Comparison of ENCODE assay signal across 18 cellular contexts in genomic region chr11:23399995-23400394, GRCh38.
DNase-seq lines count a peak whose midpoint lies in the region; ATAC-seq and TF ChIP-seq lines count a peak whose summit lies in the region.
"Had no signal": no experiment of that assay in that cellular context is flagged by ENCODE, and none has a peak within 500 bp of the region (broad histone marks: within the 10 kb centered on the region; RNA-seq: fewer than 3 reads in every experiment).

No MANE protein-coding gene starts in this region.

- no peak overlapping the region for H2BK120ac ChIP-seq in neuronal stem cell (ENCODE audit: low read depth, low read length)
- H2BK120ac ChIP-seq in trophoblast cell (ENCODE audit: insufficient read depth, low read length, poor library complexity): no peak overlapping the region

- H3K27ac ChIP-seq in right cardiac atrium (ENCODE audit: low read length) (no peak overlapping the region), neuronal stem cell (replicated peaks; ENCODE audit: low read length) (no peak overlapping the region), upper lobe of right lung (no peak overlapping the region), colonic mucosa (no peak overlapping the region), trophoblast cell (ENCODE audit: low read depth, low read length) (no peak overlapping the region)
- H3K27ac ChIP-seq: C4-2B had no signal

- TF ChIP-seq CTCF in upper lobe of right lung (IDR thresholded peaks at IDR 0.05): no peak
- no peak for TF ChIP-seq CTCF in colonic mucosa (IDR thresholded peaks at IDR 0.05)

- H3K79me1 ChIP-seq in neuronal stem cell (ENCODE audit: low read depth, low read length) (no peaks in the 10 kb centered on the region), trophoblast cell (ENCODE audit: low read length) (no peaks in the 10 kb centered on the region)

- H3K18ac ChIP-seq in neuronal stem cell (ENCODE audit: low read length) (peak overlapping the region; percentile 19), trophoblast cell (ENCODE audit: low read length) (no peak overlapping the region)

- H3K9ac ChIP-seq in neuronal stem cell (ENCODE audit: low read depth, low read length, poor library complexity): no peak overlapping the region
- H3K9ac ChIP-seq in colonic mucosa (ENCODE audit: low read depth in 2 of 2, low read length in 2 of 2): no peak overlapping the region
- no peak overlapping the region for H3K9ac ChIP-seq in trophoblast cell (ENCODE audit: low read length)

- H3K27me3 ChIP-seq in right cardiac atrium (ENCODE audit: control insufficient read depth, insufficient read depth): no peaks in the 10 kb centered on the region
- no peaks in the 10 kb centered on the region for H3K27me3 ChIP-seq in neuronal stem cell (ENCODE audit: control insufficient read depth in 3 of 3, insufficient read depth in 3 of 3, low read depth in 1 of 3, low read length in 3 of 3)
- H3K27me3 ChIP-seq in upper lobe of right lung: no peaks in the 10 kb centered on the region
- no peaks in the 10 kb centered on the region for H3K27me3 ChIP-seq in colonic mucosa
- H3K27me3 ChIP-seq in trophoblast cell (ENCODE audit: insufficient read depth, low read length): no peaks in the 10 kb centered on the region

- H3K14ac ChIP-seq in neuronal stem cell (ENCODE audit: low read length) (no peak overlapping the region), trophoblast cell (ENCODE audit: low read length) (no peak overlapping the region)

- H3K36me3 ChIP-seq in neuronal stem cell (replicated peaks in 1 of 2; ENCODE audit: control insufficient read depth in 2 of 2, insufficient read depth in 2 of 2, low read length in 2 of 2): no peaks in the 10 kb centered on the region
- H3K36me3 ChIP-seq in upper lobe of right lung: no peaks in the 10 kb centered on the region
- H3K36me3 ChIP-seq in colonic mucosa: no peaks in the 10 kb centered on the region
- no peaks in the 10 kb centered on the region for H3K36me3 ChIP-seq in trophoblast cell (ENCODE audit: control insufficient read depth in 1 of 2, insufficient read depth in 2 of 2, low read length in 2 of 2)

- H3K4ac ChIP-seq in neuronal stem cell (ENCODE audit: low read length) (no peak overlapping the region), trophoblast cell (ENCODE audit: low read depth, low read length) (no peak overlapping the region)

- H3K4me1 ChIP-seq in right cardiac atrium (ENCODE audit: control insufficient read depth, insufficient read depth, low read length) (no peaks in the 10 kb centered on the region), neuronal stem cell (ENCODE audit: control insufficient read depth in 2 of 2, insufficient read depth in 1 of 2, low read depth in 1 of 2, low read length in 2 of 2) (no peaks in the 10 kb centered on the region), upper lobe of right lung (no peaks in the 10 kb centered on the region), colonic mucosa (no peaks in the 10 kb centered on the region), trophoblast cell (ENCODE audit: control insufficient read depth in 1 of 2, insufficient read depth in 2 of 2, low read length in 2 of 2) (no peaks in the 10 kb centered on the region)

- peak overlapping the region; percentile 53 for H2BK5ac ChIP-seq in neuronal stem cell (ENCODE audit: low read length)
- no peak overlapping the region for H2BK5ac ChIP-seq in trophoblast cell (ENCODE audit: low read depth, low read length, poor library complexity)

- WGBS in right cardiac atrium: 95% methylated on average over 25 of the region's 25 CpGs
- WGBS in neuronal stem cell (ENCODE audit: extremely low coverage in 2 of 2, insufficient read length in 2 of 2, insufficient replicate concordance in 1 of 2), 2 donors: no CpG with 5 or more reads among the region's 25 CpGs
- no CpG with 5 or more reads among the region's 25 CpGs for WGBS in trophoblast cell (ENCODE audit: extremely low coverage, insufficient coverage, insufficient read length)

- H2BK15ac ChIP-seq in neuronal stem cell (ENCODE audit: low read length): no peak overlapping the region

- no peak overlapping the region for H4K12ac ChIP-seq in trophoblast cell (ENCODE audit: low read depth, low read length)

- no peaks in the 10 kb centered on the region for H3K9me3 ChIP-seq in right cardiac atrium (ENCODE audit: control insufficient read depth, low read length)
- peaks cover 0 to 4% of the 10 kb centered on the region in 2 donors for H3K9me3 ChIP-seq in neuronal stem cell (replicated peaks in 1 of 2; ENCODE audit: control insufficient read depth in 2 of 2, insufficient read depth in 1 of 2, low read depth in 1 of 2, low read length in 2 of 2)
- no peaks in the 10 kb centered on the region for H3K9me3 ChIP-seq in upper lobe of right lung
- no peaks in the 10 kb centered on the region for H3K9me3 ChIP-seq in colonic mucosa
- peaks cover 5% of the 10 kb centered on the region for H3K9me3 ChIP-seq in trophoblast cell (ENCODE audit: insufficient read depth, low read depth, low read length)

- no peak overlapping the region for H4K8ac ChIP-seq in neuronal stem cell (ENCODE audit: low read depth, low read length)
- H4K8ac ChIP-seq in trophoblast cell (ENCODE audit: low read depth, low read length): no peak overlapping the region

- intact Hi-C loops in Right ventricle myocardium superior (cut with DNase I): no loop called here
- intact Hi-C loops in cardiac septum (cut with DNase I): no loop called here
- intact Hi-C loops in right cardiac atrium (cut with DNase I): no loop called here
- intact Hi-C loops in upper lobe of right lung (cut with DNase I): no loop called here
- intact Hi-C loops in colonic mucosa (cut with DNase I): no loop called here

- ATAC-seq in Right ventricle myocardium superior (ENCODE audit: poor library complexity): no peak
- ATAC-seq in right cardiac atrium: no peak
- no peak for ATAC-seq in upper lobe of right lung
- ATAC-seq in HG03139 (IDR thresholded peaks at IDR 0.05; ENCODE audit: unreplicated experiment): no peak

- DNase-seq in Right ventricle myocardium superior: peak; percentile 25
- DNase-seq in cardiac septum (ENCODE audit: low spot score): no peak
- peak; percentile 4 to 25 (median 16) for DNase-seq in right cardiac atrium
- DNase-seq in neuronal stem cell (ENCODE audit: low spot score): no peak
- DNase-seq in upper lobe of right lung: peak; percentile 61
- no peak for DNase-seq in colonic mucosa
- DNase-seq in trophoblast cell: no peak
- DNase-seq: AML-193; Calu3; CD8-positive, alpha-beta memory T cell; DMS153; NCI-H1105; NCI-H2081; NCI-H2171; NCI-H526; OCI-M1 had no signal

- H3K4me2 ChIP-seq in neuronal stem cell (ENCODE audit: insufficient read depth, low read length, poor library complexity, severe bottlenecking) (no peak overlapping the region), trophoblast cell (ENCODE audit: low read length) (no peak overlapping the region)

- no peak overlapping the region for H2AFZ ChIP-seq in neuronal stem cell (ENCODE audit: low read length)
- H2AFZ ChIP-seq in trophoblast cell (ENCODE audit: insufficient read depth, low read length, poor library complexity): no peak overlapping the region

- H4K91ac ChIP-seq in neuronal stem cell (ENCODE audit: low read depth, low read length, poor library complexity) (no peak overlapping the region), trophoblast cell (ENCODE audit: low read depth, low read length) (no peak overlapping the region)

- H2BK12ac ChIP-seq in neuronal stem cell (ENCODE audit: low read length): no peak overlapping the region
- H2BK12ac ChIP-seq in trophoblast cell (ENCODE audit: low read length): no peak overlapping the region

- no peak overlapping the region for H3K4me3 ChIP-seq in right cardiac atrium (ENCODE audit: low read length)
- no peak overlapping the region for H3K4me3 ChIP-seq in neuronal stem cell (ENCODE audit: low read length in 2 of 2)
- no peak overlapping the region for H3K4me3 ChIP-seq in upper lobe of right lung
- no peak overlapping the region for H3K4me3 ChIP-seq in colonic mucosa
- no peak overlapping the region for H3K4me3 ChIP-seq in trophoblast cell (ENCODE audit: low read depth, low read length)

- no peak overlapping the region for H2AK5ac ChIP-seq in neuronal stem cell (ENCODE audit: low read depth, low read length)
- no peak overlapping the region for H2AK5ac ChIP-seq in trophoblast cell (ENCODE audit: low read length)

- H3K23ac ChIP-seq in neuronal stem cell (ENCODE audit: low read depth, low read length, poor library complexity) (no peak overlapping the region), trophoblast cell (ENCODE audit: low read length) (no peak overlapping the region)

- H3K79me2 ChIP-seq in trophoblast cell (ENCODE audit: control insufficient read depth, insufficient read depth, low read length, poor library complexity): no peaks in the 10 kb centered on the region

Comparison
In these comparisons a context has a peak if more than half of its experiments do, and no peak if none do; other contexts are left out.
1. DNase-seq: peak in Right ventricle myocardium superior (single experiment), right cardiac atrium (3 of 3) and upper lobe of right lung (single experiment); none in cardiac septum (single experiment), neuronal stem cell (single experiment), colonic mucosa (single experiment) and trophoblast cell (0 of 2).